In the genomic region with DNA sequence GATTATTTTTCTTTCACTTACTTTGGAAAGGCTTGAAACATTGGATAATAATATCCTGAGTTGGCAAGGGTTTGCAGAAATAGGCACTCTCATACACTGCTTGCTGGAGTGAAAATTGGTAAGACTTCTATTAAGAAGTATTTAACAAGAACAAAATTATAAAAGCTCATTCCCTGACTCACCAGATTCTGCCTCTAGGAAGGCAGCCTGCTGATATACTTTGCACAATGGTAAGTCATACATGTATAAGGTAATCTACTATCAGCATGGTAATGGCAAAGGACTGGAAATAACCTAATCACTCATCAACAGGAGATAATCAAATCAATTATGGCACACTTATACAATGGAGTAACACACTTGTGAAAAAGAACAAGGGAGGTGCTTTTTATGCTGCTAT, we compare ENCODE assay signal across 18 cellular contexts.
DNase-seq lines count a peak whose midpoint lies in the region; ATAC-seq and TF ChIP-seq lines count a peak whose summit lies in the region.
"Had no signal": no experiment of that assay in that cellular context is flagged by ENCODE, and none has a peak within 500 bp of the region (broad histone marks: within the 10 kb centered on the region; RNA-seq: fewer than 3 reads in every experiment).

No MANE protein-coding gene starts in this region.

- no peak for TF ChIP-seq POLR2A in sigmoid colon (IDR thresholded peaks at IDR 0.05)

- no peak overlapping the region for H2AK5ac ChIP-seq in H9 (ENCODE audit: insufficient read length, low read length)

- no peak overlapping the region for H2AFZ ChIP-seq in GM23248
- no peak overlapping the region for H2AFZ ChIP-seq in H9 (ENCODE audit: low read length)

- H2BK12ac ChIP-seq in H9 (ENCODE audit: insufficient read length, low read depth, low read length): no peak overlapping the region

- H3K27me3 ChIP-seq in GM23248 (replicated peaks; ENCODE audit: insufficient read depth): no peaks in the 10 kb centered on the region
- H3K27me3 ChIP-seq in sigmoid colon: no peaks in the 10 kb centered on the region
- H3K27me3 ChIP-seq in H9 (ENCODE audit: insufficient read depth, low read length): no peaks in the 10 kb centered on the region

- H3K4me3 Mint-ChIP-seq in brain: peak overlapping the region in 2 of 5 experiments; percentile 42 to 54
- H3K4me3 Mint-ChIP-seq in H9: no peak overlapping the region
- H3K4me3 Mint-ChIP-seq: activated naive CD8-positive, alpha-beta T cell; CD14-positive monocyte; memory B cell; stimulated activated memory B cell treated with anti-CD40 and anti-IgM and Interleukin-4, amounts not matched to agents 10 μg/mL and 1 μg/mL and 100 μg/mL, for 72 hours had no signal

- peak overlapping the region; percentile 33 for H3K4me2 ChIP-seq in GM23248 (ENCODE audit: unreplicated experiment)
- no peak overlapping the region for H3K4me2 ChIP-seq in H9 (ENCODE audit: insufficient read depth, insufficient read length, low read length)

- DNase-seq in GM23248: peak; percentile 62
- DNase-seq in inferior parietal cortex (ENCODE audit: extremely low spot score): peak; percentile 45
- no peak for DNase-seq in sigmoid colon
- DNase-seq in H9: no peak
- DNase-seq in stimulated activated naive CD8-positive, alpha-beta T cell treated with anti-CD3 and anti-CD28 coated beads, Interleukin-15, Interleukin-2, amounts not matched to agents 100 U/mL and 50 U/mL, for 24 hours: no peak
- no peak for DNase-seq in activated CD4-positive, alpha-beta T cell treated with anti-CD3 and anti-CD28 coated beads for 48 hours
- DNase-seq in NK-92 (lab: John Stamatoyannopoulos, UW; ENCODE audit: unreplicated experiment): no peak
- DNase-seq: central memory CD4-positive, alpha-beta T cell; effector memory CD4-positive, alpha-beta T cell; NCI-H1417; NCI-H2107; NCI-H510A treated with DMSO at 0.1 percent for 48 hours had no signal

- no peak overlapping the region for H3K56ac ChIP-seq in H9 (ENCODE audit: insufficient read length, low read depth, low read length)

- no peak overlapping the region for H3K9ac ChIP-seq in GM23248
- H3K9ac ChIP-seq in H9 (ENCODE audit: extremely low read depth, insufficient read length, low read length): no peak overlapping the region

- H3K23ac ChIP-seq in H9 (ENCODE audit: insufficient read length, low read depth, low read length): no peak overlapping the region

- no peak overlapping the region for H2BK15ac ChIP-seq in H9 (ENCODE audit: low read depth, low read length)

- H2BK120ac ChIP-seq in H9 (ENCODE audit: low read depth, low read length, poor library complexity, severe bottlenecking): no peak overlapping the region

- H3K4ac ChIP-seq in H9 (ENCODE audit: low read depth, low read length): no peak overlapping the region

- H3K27ac Mint-ChIP-seq in brain: peak overlapping the region in 4 of 5 experiments; percentile 71 to 98 (median 92)
- H3K27ac Mint-ChIP-seq in H9: no peak overlapping the region
- H3K27ac Mint-ChIP-seq: activated naive CD8-positive, alpha-beta T cell; CD14-positive monocyte; memory B cell; stimulated activated memory B cell treated with anti-CD40 and anti-IgM and Interleukin-4, amounts not matched to agents 10 μg/mL and 1 μg/mL and 100 μg/mL, for 72 hours had no signal

- H3K36me3 ChIP-seq in GM23248 (ENCODE audit: low read depth) (no peaks in the 10 kb centered on the region), sigmoid colon (no peaks in the 10 kb centered on the region)

- H3K79me2 ChIP-seq in GM23248 (ENCODE audit: insufficient read depth): peaks cover 92% of the 10 kb centered on the region
- H3K79me2 ChIP-seq in H9 (ENCODE audit: insufficient read depth, low read length): no peaks in the 10 kb centered on the region

- H3K4me1 Mint-ChIP-seq in brain (peaks cover 42% of the 10 kb centered on the region), H9 (no peaks in the 10 kb centered on the region)
- H3K4me1 Mint-ChIP-seq: CD14-positive monocyte; memory B cell; stimulated activated memory B cell treated with anti-CD40 and anti-IgM and Interleukin-4, amounts not matched to agents 10 μg/mL and 1 μg/mL and 100 μg/mL, for 72 hours had no signal

- H3K36me3 Mint-ChIP-seq in brain (peaks cover 17% of the 10 kb centered on the region), H9 (ENCODE audit: insufficient read depth in 1 of 3, low read depth in 3 of 3) (no peaks in the 10 kb centered on the region)

- no peak overlapping the region for H2BK5ac ChIP-seq in H9 (ENCODE audit: insufficient read length, low read length)

- no peak overlapping the region for H3K4me3 ChIP-seq in GM23248
- H3K4me3 ChIP-seq in sigmoid colon: no peak overlapping the region

- no peaks in the 10 kb centered on the region for H3K9me2 ChIP-seq in GM23248 (ENCODE audit: insufficient read depth)

- no peak overlapping the region for H2BK20ac ChIP-seq in H9 (ENCODE audit: low read depth, low read length, poor library complexity, severe bottlenecking)

- H4K91ac ChIP-seq in H9 (ENCODE audit: insufficient read length, low read depth, low read length): no peak overlapping the region

- H4K8ac ChIP-seq in H9 (replicated peaks; ENCODE audit: insufficient read length, low read depth, low read length): no peak overlapping the region

- no peak overlapping the region for H3K14ac ChIP-seq in H9 (ENCODE audit: insufficient read depth, low read length)

- H3K23me2 ChIP-seq in H9 (ENCODE audit: insufficient read length, low read depth, low read length, poor library complexity, severe bottlenecking): no peaks in the 10 kb centered on the region

- no peak overlapping the region for H4K5ac ChIP-seq in H9 (ENCODE audit: insufficient read length, low read depth, low read length)

- H3K9me3 Mint-ChIP-seq in brain (peaks cover 0 to 3% (median 0%) of the 10 kb centered on the region in 5 experiments), H9 (no peaks in the 10 kb centered on the region)
- H3K9me3 Mint-ChIP-seq: memory B cell; stimulated activated memory B cell treated with anti-CD40 and anti-IgM and Interleukin-4, amounts not matched to agents 10 μg/mL and 1 μg/mL and 100 μg/mL, for 72 hours had no signal

- H3T11ph ChIP-seq in H9 (ENCODE audit: low read length): no peak overlapping the region

- in situ Hi-C loops in GM23248 (cut with MboI): no loop called here

- peaks cover 22% of the 10 kb centered on the region; the same call in 1 of the 2 replicates for H3F3A ChIP-seq in GM23248 (ENCODE audit: insufficient read depth)

- peak overlapping the region; percentile 43 for H3K27ac ChIP-seq in GM23248
- peak overlapping the region in 3 of 4 donors; percentile 58 to 75 (median 68) for H3K27ac ChIP-seq in sigmoid colon
- no peak overlapping the region for H3K27ac ChIP-seq in H9 (ENCODE audit: insufficient read length, low read depth, low read length)
- H3K27ac ChIP-seq: RWPE1 had no signal

- TF ChIP-seq CTCF in brain (conservative IDR thresholded peaks at IDR 0.05): no peak
- no peak for TF ChIP-seq CTCF in sigmoid colon (IDR thresholded peaks at IDR 0.05)
- TF ChIP-seq CTCF in H9 (conservative IDR thresholded peaks at IDR 0.05): no peak

- H3K4me1 ChIP-seq in GM23248 (ENCODE audit: insufficient read depth) (peaks cover 28% of the 10 kb centered on the region), sigmoid colon (peaks cover 0 to 26% (median 22%) of the 10 kb centered on the region in 4 donors), H9 (ENCODE audit: insufficient read depth, low read length) (no peaks in the 10 kb centered on the region)

- no peak for TF ChIP-seq EP300 in sigmoid colon (IDR thresholded peaks at IDR 0.05)

- H3K27me3 Mint-ChIP-seq in brain (no peaks in the 10 kb centered on the region), H9 (ENCODE audit: low read depth) (peaks cover 1% of the 10 kb centered on the region; the same call in 1 of the 2 replicates)
- H3K27me3 Mint-ChIP-seq: activated naive CD8-positive, alpha-beta T cell; memory B cell; stimulated activated memory B cell treated with anti-CD40 and anti-IgM and Interleukin-4, amounts not matched to agents 10 μg/mL and 1 μg/mL and 100 μg/mL, for 72 hours had no signal

- no peaks in the 10 kb centered on the region for H3K79me1 ChIP-seq in H9 (ENCODE audit: insufficient read depth, low read depth, low read length, poor library complexity, severe bottlenecking)

- intact Hi-C loops in sigmoid colon (cut with DNase I): no loop called here

- H3K9me3 ChIP-seq in GM23248 (ENCODE audit: low read depth) (no peaks in the 10 kb centered on the region), sigmoid colon (no peaks in the 10 kb centered on the region), H9 (ENCODE audit: control insufficient read depth, low read depth, low read length) (no peaks in the 10 kb centered on the region)

- H4K20me1 ChIP-seq in GM23248 (ENCODE audit: insufficient read depth) (no peaks in the 10 kb centered on the region), H9 (ENCODE audit: control insufficient read depth, insufficient read depth, insufficient read length) (no peaks in the 10 kb centered on the region)

- ATAC-seq in stimulated activated naive CD8-positive, alpha-beta T cell treated with anti-CD3 and anti-CD28 coated beads, Interleukin-15, Interleukin-2, amounts not matched to agents 100 U/mL and 50 U/mL, for 24 hours: no peak
- ATAC-seq: stimulated activated memory B cell treated with anti-CD40 and anti-IgM and Interleukin-4, amounts not matched to agents 10 μg/mL and 1 μg/mL and 100 μg/mL, for 72 hours had no signal

- no peak overlapping the region for H3K18ac ChIP-seq in H9 (ENCODE audit: insufficient read length, low read depth, low read length)

Comparison
In these comparisons a context has a peak if more than half of its experiments do, and no peak if none do; other contexts are left out.
1. DNase-seq: peak in GM23248 (single experiment) and inferior parietal cortex (single experiment); none in sigmoid colon (single experiment), H9 (single experiment), stimulated activated naive CD8-positive, alpha-beta T cell treated with anti-CD3 and anti-CD28 coated beads, Interleukin-15, Interleukin-2, amounts not matched to agents 100 U/mL and 50 U/mL, for 24 hours (single experiment), activated CD4-positive, alpha-beta T cell treated with anti-CD3 and anti-CD28 coated beads for 48 hours (single experiment) and NK-92 (single experiment).
2. H3K27ac Mint-ChIP-seq: peak in brain (4 of 5); none in H9 (0 of 3).